In genomic region chr3:121660356-121661171, GRCh38 we compare ENCODE assay signal across 8 cellular contexts. TPM values are rescaled to one million over a fixed set of nuclear protein-coding genes. Genes with fewer than 3 reads are reported as not detected.
DNase-seq lines count a peak whose midpoint lies in the region; ATAC-seq and TF ChIP-seq lines count a peak whose summit lies in the region.

A gene with protein sequence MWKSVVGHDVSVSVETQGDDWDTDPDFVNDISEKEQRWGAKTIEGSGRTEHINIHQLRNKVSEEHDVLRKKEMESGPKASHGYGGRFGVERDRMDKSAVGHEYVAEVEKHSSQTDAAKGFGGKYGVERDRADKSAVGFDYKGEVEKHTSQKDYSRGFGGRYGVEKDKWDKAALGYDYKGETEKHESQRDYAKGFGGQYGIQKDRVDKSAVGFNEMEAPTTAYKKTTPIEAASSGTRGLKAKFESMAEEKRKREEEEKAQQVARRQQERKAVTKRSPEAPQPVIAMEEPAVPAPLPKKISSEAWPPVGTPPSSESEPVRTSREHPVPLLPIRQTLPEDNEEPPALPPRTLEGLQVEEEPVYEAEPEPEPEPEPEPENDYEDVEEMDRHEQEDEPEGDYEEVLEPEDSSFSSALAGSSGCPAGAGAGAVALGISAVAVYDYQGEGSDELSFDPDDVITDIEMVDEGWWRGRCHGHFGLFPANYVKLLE (minus strand): TSS chr3:121660903. CDS start chr3:121658347, 2,556 bp downstream.

- H3K9ac ChIP-seq in liver (ENCODE audit: low read depth in 1 of 2, low read length in 2 of 2): peak within 1 kb of the TSS in 1 of 2 donors; percentile 20

- peaks cover 7 to 30% (median 24%) of the 10 kb centered on the region in 4 donors for H3K36me3 ChIP-seq in liver (ENCODE audit: control insufficient read depth in 4 of 4, insufficient read depth in 3 of 4, low read depth in 1 of 4, low read length in 3 of 4)

- H3K27ac Mint-ChIP-seq in activated naive CD8-positive, alpha-beta T cell treated with anti-CD3 and anti-CD28 coated beads, Interleukin-2, amount 50 U/mL, for 24 hours: peak within 1 kb of the TSS; percentile 99

- peak; percentile 34 to 90 (median 54) for DNase-seq in T-helper 1 cell
- peak; percentile 71 for DNase-seq in activated naive CD8-positive, alpha-beta T cell treated with anti-CD3 and anti-CD28 coated beads, Interleukin-2, amount 50 U/mL, for 24 hours
- peak; percentile 28 to 55 for DNase-seq in stimulated activated CD8-positive, alpha-beta memory T cell treated with anti-CD3 and anti-CD28 coated beads, Interleukin-4, amount 100 ng/mL, for 1 hour (ENCODE audit: low read depth in 2 of 2, low spot score in 1 of 2)
- no peak for DNase-seq in HuH-7.5 (ENCODE audit: low spot score)
- DNase-seq in hepatic stellate cell (ENCODE audit: low spot score): no peak

- no peaks in the 10 kb centered on the region for H3K27me3 ChIP-seq in liver (ENCODE audit: control insufficient read depth in 4 of 4, insufficient read depth in 4 of 4, low read length in 3 of 4)

- no peak for TF ChIP-seq CTCF in liver (IDR thresholded peaks at IDR 0.05; ENCODE audit: low read depth, low read length, missing input control)

- H3K27ac ChIP-seq in liver (ENCODE audit: low read depth in 1 of 2, low read length in 2 of 2): peak within 1 kb of the TSS; percentile 70 to 77

- H3K9me3 Mint-ChIP-seq in activated naive CD8-positive, alpha-beta T cell treated with anti-CD3 and anti-CD28 coated beads, Interleukin-2, amount 50 U/mL, for 24 hours: peaks cover 5% of the 10 kb centered on the region

- peaks cover 0 to 3% (median under 1%) of the 10 kb centered on the region in 4 donors for H3K4me1 ChIP-seq in liver (ENCODE audit: control insufficient read depth in 4 of 4, insufficient read depth in 4 of 4, low read length in 3 of 4)

- peak within 1 kb of the TSS; percentile 16 to 54 (median 19) for H3K4me3 ChIP-seq in liver (ENCODE audit: low read depth in 1 of 3, low read length in 3 of 3)

- peaks cover 51% of the 10 kb centered on the region for H3K36me3 Mint-ChIP-seq in activated naive CD8-positive, alpha-beta T cell treated with anti-CD3 and anti-CD28 coated beads, Interleukin-2, amount 50 U/mL, for 24 hours (ENCODE audit: low read depth)

- H3K27me3 Mint-ChIP-seq in activated naive CD8-positive, alpha-beta T cell treated with anti-CD3 and anti-CD28 coated beads, Interleukin-2, amount 50 U/mL, for 24 hours: no peaks in the 10 kb centered on the region

- H3K4me3 Mint-ChIP-seq in activated naive CD8-positive, alpha-beta T cell treated with anti-CD3 and anti-CD28 coated beads, Interleukin-2, amount 50 U/mL, for 24 hours: peak within 1 kb of the TSS; percentile 98

- 68% methylated on average over 9 of the region's 9 CpGs for WGBS in liver

- TF ChIP-seq RAD21 in liver (IDR thresholded peaks at IDR 0.05): no peak

- peak; percentile 81 for ATAC-seq in GM18873 (IDR thresholded peaks at IDR 0.05; ENCODE audit: low FRiP score, unreplicated experiment)
- ATAC-seq in HG03039 (IDR thresholded peaks at IDR 0.05; ENCODE audit: unreplicated experiment): peak; percentile 83
- ATAC-seq in activated naive CD8-positive, alpha-beta T cell treated with anti-CD3 and anti-CD28 coated beads, Interleukin-2, amount 50 U/mL, for 24 hours: peak; percentile 91

- no peaks in the 10 kb centered on the region for H3K9me3 ChIP-seq in liver (ENCODE audit: control insufficient read depth in 4 of 4, low read length in 3 of 4)

- H3K4me1 Mint-ChIP-seq in activated naive CD8-positive, alpha-beta T cell treated with anti-CD3 and anti-CD28 coated beads, Interleukin-2, amount 50 U/mL, for 24 hours: peaks cover 54% of the 10 kb centered on the region

TF ChIP-seq in liver, 16 proteins besides CTCF, POLR2A, EP300 and RAD21:
- no peak for TF ChIP-seq JUND (IDR thresholded peaks at IDR 0.05)
- peak; percentile 56 for TF ChIP-seq TAF1 (conservative IDR thresholded peaks at IDR 0.05)
- TF ChIP-seq GABPA (IDR thresholded peaks at IDR 0.05 in 1 of 2, conservative IDR thresholded peaks at IDR 0.05 in 1 of 2): peak; percentile 47 to 74
- no peak for TF ChIP-seq HNF4A (conservative IDR thresholded peaks at IDR 0.05)

RNA-seq across cellular contexts. Expression of the gene that starts here (rescaled TPM):
- total RNA-seq in liver: 10 to 100 TPM; 17.2 to 39.8 TPM
- 10 to 100 TPM; 18.5 to 26.6 TPM for polyA plus RNA-seq in liver

Comparison
In these comparisons a context has a peak if more than half of its experiments do, and no peak if none do; other contexts are left out.
1. DNase-seq: peak in T-helper 1 cell (5 of 5), activated naive CD8-positive, alpha-beta T cell treated with anti-CD3 and anti-CD28 coated beads, Interleukin-2, amount 50 U/mL, for 24 hours (single experiment) and stimulated activated CD8-positive, alpha-beta memory T cell treated with anti-CD3 and anti-CD28 coated beads, Interleukin-4, amount 100 ng/mL, for 1 hour (2 of 2); none in HuH-7.5 (single experiment) and hepatic stellate cell (single experiment).
2. Peak in every context shown above with its lines, with median percentiles within 50 percentile points of each other: ATAC-seq.